In genomic region chr6:43515808-43516207, GRCh38 we compare ENCODE assay signal across 8 cellular contexts. TPM values are rescaled to one million over a fixed set of nuclear protein-coding genes. Genes with fewer than 3 reads are reported as not detected.
DNase-seq lines count a peak whose midpoint lies in the region; ATAC-seq, FAIRE-seq and TF ChIP-seq lines count a peak whose summit lies in the region.

No MANE protein-coding gene starts in this region.

- H3K9me3 Mint-ChIP-seq in activated B cell treated with CpG ODN at 0.5 μM for 24 hours: no peaks in the 10 kb centered on the region

- intact Hi-C loops in activated B cell treated with CpG ODN at 0.5 μM for 24 hours (cut with micrococcal nuclease): loop anchor here (2.0 to 10.0 kb wide), 6 partner anchors 255 to 951 kb away; partner anchors contain the start of genes MEA1, NFKBIE, SRF and UBR2
- intact Hi-C loops in kidney (cut with DNase I): no loop called here

- H3K9me3 ChIP-seq in kidney (ENCODE audit: control insufficient read depth in 1 of 2, low read length in 2 of 2): no peaks in the 10 kb centered on the region

- H3K4me3 Mint-ChIP-seq in activated B cell treated with CpG ODN at 0.5 μM for 24 hours: no peak overlapping the region

- no peak for FAIRE-seq in kidney (lab: Jason Lieb, UNC)

- CTCF ChIA-PET in activated B cell treated with CpG ODN at 0.5 μM for 24 hours (lab: Charles Lee): interaction anchor here (2.6 kb wide), 1 partner anchor 9 kb away, joined by 13 read pairs; no protein-coding TSS in a partner anchor

- peak overlapping the region; percentile 54 for H3K27ac Mint-ChIP-seq in activated B cell treated with CpG ODN at 0.5 μM for 24 hours

- DNase-seq in DMS79 (lab: John Stamatoyannopoulos, UW) (peak; percentile 13), DMS79 treated with DMSO at 0.1 percent for 48 hours (lab: John Stamatoyannopoulos, UW) (no peak), activated B cell treated with CpG ODN at 0.5 μM for 24 hours (no peak), kidney (no peak), KG1 (lab: John Stamatoyannopoulos, UW) (no peak), LoVo (ENCODE audit: low spot score) (no peak)

- POLR2A ChIA-PET in activated B cell treated with CpG ODN at 0.5 μM for 24 hours (lab: Charles Lee): interaction anchor here (0.5 to 2.5 kb wide), 6 partner anchors 60 to 462 kb away, joined by 3 to 11 read pairs (median 4); partner anchors contain the start of genes ABCC10, POLH, XPO5 and ZNF318

- H3K36me3 ChIP-seq in kidney (ENCODE audit: control insufficient read depth in 1 of 2, insufficient read depth in 2 of 2, low read length in 2 of 2): peaks cover 34 to 42% of the 10 kb centered on the region in 2 donors

- peaks cover 29% of the 10 kb centered on the region for H3K4me1 Mint-ChIP-seq in activated B cell treated with CpG ODN at 0.5 μM for 24 hours

- peak overlapping the region; percentile 93 to 98 for H3K4me3 ChIP-seq in kidney (ENCODE audit: low read length in 2 of 2)

- H3K27me3 Mint-ChIP-seq in activated B cell treated with CpG ODN at 0.5 μM for 24 hours: no peaks in the 10 kb centered on the region

- no peak for TF ChIP-seq CTCF in activated B cell treated with CpG ODN at 0.5 μM for 24 hours (IDR thresholded peaks at IDR 0.05)
- no peak for TF ChIP-seq CTCF in kidney (IDR thresholded peaks at IDR 0.05; ENCODE audit: borderline replicate concordance, extremely low read depth, insufficient read depth)

- H3K36me3 Mint-ChIP-seq in activated B cell treated with CpG ODN at 0.5 μM for 24 hours (ENCODE audit: low read depth): peaks cover 46% of the 10 kb centered on the region

- ATAC-seq in activated B cell treated with CpG ODN at 0.5 μM for 24 hours (ENCODE audit: low read depth): no peak
- no peak for ATAC-seq in GM21423 (IDR thresholded peaks at IDR 0.05; ENCODE audit: unreplicated experiment)

- H3K27ac ChIP-seq in kidney (ENCODE audit: low read depth in 2 of 2, low read length in 2 of 2): no peak overlapping the region
- H3K27ac ChIP-seq in temporal lobe (ENCODE audit: low read depth, low read length): peak overlapping the region; percentile 87

- H3K4me1 ChIP-seq in kidney (ENCODE audit: control insufficient read depth in 1 of 2, insufficient read depth in 1 of 2, low read depth in 1 of 2, low read length in 2 of 2): peaks cover 15 to 17% of the 10 kb centered on the region in 2 donors

- H3K9ac ChIP-seq in kidney (ENCODE audit: low read length in 2 of 2): peak overlapping the region; percentile 92 to 99

RNA-seq across cellular contexts. Expression of gene YIPF3, which starts 0.9 kb away (rescaled TPM):
- 51.7 and 59.1 TPM in 2 replicates for total RNA-seq in activated B cell treated with CpG ODN at 0.5 μM for 24 hours
- 107 TPM for total RNA-seq in kidney
- polyA plus RNA-seq in kidney (ENCODE audit: insufficient read depth, low read depth, low replicate concordance): 114 TPM
- total RNA-seq in temporal lobe: 61.0 TPM

RNA-seq across cellular contexts. Expression of gene POLR1C, which starts 1.1 kb away (rescaled TPM):
- total RNA-seq in activated B cell treated with CpG ODN at 0.5 μM for 24 hours (67.7 and 75.6 TPM in 2 replicates), kidney (41.3 TPM), temporal lobe (18.4 TPM)
- polyA plus RNA-seq in kidney (ENCODE audit: insufficient read depth, low read depth, low replicate concordance): 27.5 TPM

RNA-seq across cellular contexts. Expression of gene LRRC73, which starts 5.7 kb away (rescaled TPM):
- 0.31 and 0.34 TPM in 2 replicates for total RNA-seq in activated B cell treated with CpG ODN at 0.5 μM for 24 hours
- total RNA-seq in kidney: 1.5 TPM
- 4.6 TPM for polyA plus RNA-seq in kidney (ENCODE audit: insufficient read depth, low read depth, low replicate concordance)
- total RNA-seq in temporal lobe: 5.7 TPM

RNA-seq across cellular contexts. Expression of gene TJAP1, which starts 38.4 kb away (rescaled TPM):
- 36.0 and 45.3 TPM in 2 replicates for total RNA-seq in activated B cell treated with CpG ODN at 0.5 μM for 24 hours
- total RNA-seq in kidney: 38.5 TPM
- polyA plus RNA-seq in kidney (ENCODE audit: insufficient read depth, low read depth, low replicate concordance): 13.6 TPM
- total RNA-seq in temporal lobe: 4.4 TPM
